In genomic region chr1:205576805-205577761, GRCh38 we compare ENCODE assay signal across 23 cellular contexts. TPM values are rescaled to one million over a fixed set of nuclear protein-coding genes. Genes with fewer than 3 reads are reported as not detected.
A peak's percentile ranks its signal among the peaks of the same experiment; 100 is the strongest.
DNase-seq lines count a peak whose midpoint lies in the region; ATAC-seq, FAIRE-seq and TF ChIP-seq lines count a peak whose summit lies in the region.
"Had no signal": no experiment of that assay in that cellular context is flagged by ENCODE, and none has a peak within 500 bp of the region (broad histone marks: within the 10 kb centered on the region; RNA-seq: fewer than 3 reads in every experiment).

No MANE protein-coding gene starts in this region.

- H3K4me2 ChIP-seq in Karpas-422 (ENCODE audit: low read depth, low read length, poor library complexity, severe bottlenecking) = no peak overlapping the region
- H3K4me2 ChIP-seq: BLaER1 had no signal

- no peak overlapping the region for H2AFZ ChIP-seq in Karpas-422 (ENCODE audit: low read length)
- H2AFZ ChIP-seq: PC-9 had no signal

- peak; percentile 87 for FAIRE-seq in bronchial epithelial cell (lab: Jason Lieb, UNC)
- FAIRE-seq: G401.6 had no signal

- no peaks in the 10 kb centered on the region for H3K9me2 ChIP-seq in Karpas-422 (replicated peaks; ENCODE audit: insufficient read depth, low read length)

- TF ChIP-seq CTCF in bronchial epithelial cell (IDR thresholded peaks at IDR 0.05; ENCODE audit: insufficient read depth, low read length, severe bottlenecking) = no peak
- TF ChIP-seq CTCF in upper lobe of right lung (IDR thresholded peaks at IDR 0.05) = no peak
- no peak for TF ChIP-seq CTCF in GM10266 (IDR thresholded peaks at IDR 0.05; ENCODE audit: control insufficient read depth, insufficient read depth, low read depth, missing control alignments)

- no peak overlapping the region for H3K9ac ChIP-seq in Karpas-422 (ENCODE audit: low read length)
- H3K9ac ChIP-seq: BLaER1 had no signal

- H3K4me1 ChIP-seq in upper lobe of right lung = no peaks in the 10 kb centered on the region
- H3K4me1 ChIP-seq in Karpas-422 (ENCODE audit: low read length) = no peaks in the 10 kb centered on the region
- H3K4me1 ChIP-seq: uterus had no signal

- intact Hi-C loops in upper lobe of right lung (cut with DNase I) = no loop called here

- no peak overlapping the region for H3K27ac ChIP-seq in upper lobe of right lung
- no peak overlapping the region for H3K27ac ChIP-seq in Karpas-422 (ENCODE audit: low read length)
- H3K27ac ChIP-seq: BLaER1, PC-9, uterus had no signal

- peak; percentile 25 for DNase-seq in activated effector memory CD4-positive, alpha-beta T cell treated with anti-CD3 and anti-CD28 coated beads, Interleukin-2, amount 50 U/mL, for 16 hours
- DNase-seq in activated effector memory CD4-positive, alpha-beta T cell treated with Interleukin-2 at 50 U/mL for 16 hours = no peak
- DNase-seq in bronchial epithelial cell (ENCODE audit: low read depth) = no peak
- peak; percentile 15 for DNase-seq in myocyte (ENCODE audit: low read depth)
- DNase-seq in upper lobe of right lung = peak; percentile 45
- DNase-seq in Karpas-422 = no peak
- no peak for DNase-seq in GM10266 (ENCODE audit: extremely low spot score)
- DNase-seq: activated naive CD4-positive, alpha-beta T cell treated with Interleukin-2 at 50 U/mL for 16 hours; activated T-cell treated with anti-CD3 and anti-CD28 coated beads for 4 hours; central memory CD4-positive, alpha-beta T cell; effector memory CD4-positive, alpha-beta T cell; Kasumi-1; NCI-H1092; NCI-H1930; NCI-H226; NCI-H82; stimulated activated CD4-positive, alpha-beta T cell treated with anti-CD3 and anti-CD28 coated beads, Interleukin-12 subunit alpha, Interleukin-12 subunit beta, amount 100 ng/mL, for 4 hours; uterus had no signal

- H3K4me3 ChIP-seq in bronchial epithelial cell (ENCODE audit: low read depth, low read length) (no peak overlapping the region), upper lobe of right lung (no peak overlapping the region), Karpas-422 (ENCODE audit: low read length) (no peak overlapping the region)
- H3K4me3 ChIP-seq: BLaER1, PC-9, uterus had no signal

- peaks cover 27% of the 10 kb centered on the region for H3K27me3 ChIP-seq in bronchial epithelial cell (ENCODE audit: control insufficient read depth, insufficient read depth, low read length)
- no peaks in the 10 kb centered on the region for H3K27me3 ChIP-seq in upper lobe of right lung
- no peaks in the 10 kb centered on the region for H3K27me3 ChIP-seq in Karpas-422 (ENCODE audit: low read length)
- H3K27me3 ChIP-seq: uterus had no signal

- no peaks in the 10 kb centered on the region for H3K36me3 ChIP-seq in bronchial epithelial cell (ENCODE audit: control insufficient read depth, insufficient read depth, low read length)
- H3K36me3 ChIP-seq in upper lobe of right lung = no peaks in the 10 kb centered on the region
- H3K36me3 ChIP-seq in Karpas-422 (ENCODE audit: insufficient read depth, low read length) = no peaks in the 10 kb centered on the region
- H3K36me3 ChIP-seq: BLaER1, uterus had no signal

- H4K20me1 ChIP-seq in Karpas-422 (ENCODE audit: insufficient read depth, low read depth, low read length) = no peaks in the 10 kb centered on the region
- H4K20me1 ChIP-seq: BLaER1 had no signal

- no peaks in the 10 kb centered on the region for H3K79me2 ChIP-seq in Karpas-422 (ENCODE audit: low read length)

- H3K9me3 ChIP-seq in upper lobe of right lung = no peaks in the 10 kb centered on the region
- no peaks in the 10 kb centered on the region for H3K9me3 ChIP-seq in Karpas-422 (ENCODE audit: low read length)
- H3K9me3 ChIP-seq: BLaER1, uterus had no signal

- ATAC-seq in upper lobe of right lung (no peak), GM21423 (IDR thresholded peaks at IDR 0.05; ENCODE audit: unreplicated experiment) (no peak)
- ATAC-seq: left lobe of liver had no signal

RNA-seq across cellular contexts. Expression of gene ELK4, which starts 54.7 kb away (rescaled TPM):
- total RNA-seq in bronchial epithelial cell (10.2 and 10.8 TPM in 2 replicates), myocyte (18.1 and 19.0 TPM in 2 replicates), upper lobe of right lung (71.5 TPM)
- polyA plus RNA-seq in myocyte (2012) = 5.0 TPM
- 24.4 and 57.3 TPM in 2 replicates for total RNA-seq in Karpas-422 (2014; rRNA removed; shearing (Covaris generic); ENCODE audit: low replicate concordance)

Comparison
In these comparisons a context has a peak if more than half of its experiments do, and no peak if none do; other contexts are left out.
1. DNase-seq: peak in activated effector memory CD4-positive, alpha-beta T cell treated with anti-CD3 and anti-CD28 coated beads, Interleukin-2, amount 50 U/mL, for 16 hours (single experiment), myocyte (single experiment) and upper lobe of right lung (single experiment); none in activated effector memory CD4-positive, alpha-beta T cell treated with Interleukin-2 at 50 U/mL for 16 hours (single experiment), bronchial epithelial cell (single experiment), Karpas-422 (single experiment) and GM10266 (single experiment).